In genomic region chr2:81196383-81196851, GRCh38 we compare ENCODE assay signal across 32 cellular contexts.
"Had no signal": no experiment of that assay in that cellular context is flagged by ENCODE, and none has a peak within 500 bp of the region (broad histone marks: within the 10 kb centered on the region; RNA-seq: fewer than 3 reads in every experiment).

No MANE protein-coding gene starts in this region.

- H3K4me1 ChIP-seq: esophagus squamous epithelium, gastroesophageal sphincter had no signal

- H3K27me3 ChIP-seq: esophagus squamous epithelium, gastroesophageal sphincter had no signal

- H3K27ac ChIP-seq: coronary artery, dorsolateral prefrontal cortex, esophagus squamous epithelium, gastroesophageal sphincter, WERI-Rb-1 had no signal

- H3K4me1 Mint-ChIP-seq: activated CD4-positive, alpha-beta T cell treated with anti-CD3 and anti-CD28 coated beads for 36 hours; activated CD4-positive, alpha-beta T cell treated with anti-CD3 and anti-CD28 coated beads, Interleukin-2, amount 10 ng/mL, durations not matched to agents 24 days and 14 days; activated CD8-positive, alpha-beta memory T cell treated with anti-CD3 and anti-CD28 coated beads, Interleukin-2, amount 10 ng/mL, durations not matched to agents 7 days and 5 days; T-helper 17 cell had no signal

- H3K9me3 Mint-ChIP-seq: activated CD4-positive, alpha-beta T cell treated with anti-CD3 and anti-CD28 coated beads, Interleukin-2, amount 10 ng/mL, durations not matched to agents 24 days and 14 days had no signal

- FAIRE-seq: astrocyte had no signal

- ATAC-seq: activated CD4-positive, alpha-beta T cell treated with anti-CD3 and anti-CD28 coated beads for 36 hours; activated CD8-positive, alpha-beta memory T cell treated with anti-CD3 and anti-CD28 coated beads, Interleukin-2, amount 10 ng/mL, durations not matched to agents 7 days and 5 days; activated CD8-positive, alpha-beta T cell treated with anti-CD3 and anti-CD28 coated beads, Interleukin-2, amount 10 ng/mL, durations not matched to agents 7 days and 5 days; effector memory CD8-positive, alpha-beta T cell; gastroesophageal sphincter; T-helper 17 cell had no signal

- H3K4me3 ChIP-seq: coronary artery, dorsolateral prefrontal cortex, esophagus squamous epithelium, gastroesophageal sphincter had no signal

- H3K36me3 ChIP-seq: esophagus squamous epithelium, gastroesophageal sphincter, WERI-Rb-1 had no signal

- DNase-seq: activated CD4-positive, alpha-beta memory T cell treated with anti-CD3 and anti-CD28 coated beads for 36 hours; activated CD4-positive, alpha-beta T cell treated with anti-CD3 and anti-CD28 coated beads for 36 hours; activated CD4-positive, alpha-beta T cell treated with anti-CD3 and anti-CD28 coated beads, Interleukin-2, amount 10 ng/mL, durations not matched to agents 24 days and 14 days; activated CD4-positive, CD25-positive, alpha-beta regulatory T cell; activated CD4-positive, CD25-positive, alpha-beta regulatory T cell treated with anti-CD3 and anti-CD28 coated beads, Interleukin-2, amount 50 U/mL, for 72 hours; activated CD8-positive, alpha-beta memory T cell treated with anti-CD3 and anti-CD28 coated beads, Interleukin-2, amount 10 ng/mL, durations not matched to agents 7 days and 5 days; activated CD8-positive, alpha-beta memory T cell treated with anti-CD3 and anti-CD28 coated beads, Interleukin-2, amount 50 U/mL, for 4 hours; activated CD8-positive, alpha-beta T cell treated with anti-CD3 and anti-CD28 coated beads, Interleukin-2, amount 10 ng/mL, durations not matched to agents 7 days and 5 days; activated gamma-delta T cell treated with Interleukin-2 at 50 U/mL for 16 hours; activated naive CD4-positive, alpha-beta T cell treated with anti-CD3 and anti-CD28 coated beads, Interleukin-2, amount 50 U/mL, for 16 hours; activated naive CD4-positive, alpha-beta T cell treated with Interleukin-2 at 50 U/mL for 16 hours; activated T-cell treated with anti-CD3 and anti-CD28 coated beads, Interleukin-2, amount 50 U/mL, for 1 hour; activated T-cell treated with anti-CD3 and anti-CD28 coated beads, Interleukin-2, amount 50 U/mL, for 48 hours; amniotic stem cell; anterior cingulate cortex; caudate nucleus; effector memory CD8-positive, alpha-beta T cell; erythroblast; esophagus squamous epithelium; foreskin melanocyte; T-helper 17 cell; T1000; WERI-Rb-1 had no signal

- H3K4me3 Mint-ChIP-seq: activated CD4-positive, alpha-beta memory T cell treated with anti-CD3 and anti-CD28 coated beads for 36 hours; activated CD4-positive, alpha-beta T cell treated with anti-CD3 and anti-CD28 coated beads for 36 hours; activated CD4-positive, alpha-beta T cell treated with anti-CD3 and anti-CD28 coated beads, Interleukin-2, amount 10 ng/mL, durations not matched to agents 24 days and 14 days; activated CD8-positive, alpha-beta memory T cell treated with anti-CD3 and anti-CD28 coated beads, Interleukin-2, amount 10 ng/mL, durations not matched to agents 7 days and 5 days; activated CD8-positive, alpha-beta T cell treated with anti-CD3 and anti-CD28 coated beads, Interleukin-2, amount 10 ng/mL, durations not matched to agents 7 days and 5 days; activated naive CD8-positive, alpha-beta T cell; activated T-helper 1 cell treated with anti-CD3 and anti-CD28 coated beads, Interleukin-12 subunit alpha, Interleukin-12 subunit beta, Interleukin-2, Interleukin-4 antibody, amounts not matched to agents 30 ng/mL and 10 ng/mL and 1 ng/mL, durations not matched to agents 14 hours and 24 hours and 36 hours; dendritic cell treated with granulocyte-macrophage colony-stimulating factor and Interleukin-4, amounts not matched to agents 40 ng/mL and 50 ng/mL, for 4 days; effector memory CD8-positive, alpha-beta T cell; T-helper 17 cell; T-helper 2 cell treated with Interferon-gamma antibody and Interleukin-4, amounts not matched to agents 5 μg/mL and 100 μg/mL, for 36 hours had no signal

- H3K27ac Mint-ChIP-seq: activated CD4-positive, alpha-beta memory T cell treated with anti-CD3 and anti-CD28 coated beads for 36 hours; activated CD4-positive, alpha-beta T cell treated with anti-CD3 and anti-CD28 coated beads for 36 hours; activated CD4-positive, alpha-beta T cell treated with anti-CD3 and anti-CD28 coated beads, Interleukin-2, amount 10 ng/mL, durations not matched to agents 24 days and 14 days; activated CD8-positive, alpha-beta memory T cell treated with anti-CD3 and anti-CD28 coated beads, Interleukin-2, amount 10 ng/mL, durations not matched to agents 7 days and 5 days; activated CD8-positive, alpha-beta T cell treated with anti-CD3 and anti-CD28 coated beads, Interleukin-2, amount 10 ng/mL, durations not matched to agents 7 days and 5 days; activated naive CD8-positive, alpha-beta T cell; activated T-helper 1 cell treated with anti-CD3 and anti-CD28 coated beads, Interleukin-12 subunit alpha, Interleukin-12 subunit beta, Interleukin-2, Interleukin-4 antibody, amounts not matched to agents 30 ng/mL and 10 ng/mL and 1 ng/mL, durations not matched to agents 14 hours and 24 hours and 36 hours; activated T-helper 2 cell treated with anti-CD3 and anti-CD28 coated beads, Interferon-gamma antibody, Interleukin-2, Interleukin-4, amounts not matched to agents 10 μg/mL and 5 μg/mL and 100 μg/mL, durations not matched to agents 14 hours and 24 hours and 36 hours; dendritic cell treated with granulocyte-macrophage colony-stimulating factor and Interleukin-4, amounts not matched to agents 40 ng/mL and 50 ng/mL, for 4 days; effector memory CD8-positive, alpha-beta T cell; T-helper 17 cell; T-helper 2 cell treated with Interferon-gamma antibody and Interleukin-4, amounts not matched to agents 5 μg/mL and 100 μg/mL, for 36 hours had no signal

- H3K27me3 Mint-ChIP-seq: activated CD4-positive, alpha-beta memory T cell treated with anti-CD3 and anti-CD28 coated beads for 36 hours; activated CD4-positive, alpha-beta T cell treated with anti-CD3 and anti-CD28 coated beads for 36 hours; activated CD4-positive, alpha-beta T cell treated with anti-CD3 and anti-CD28 coated beads, Interleukin-2, amount 10 ng/mL, durations not matched to agents 24 days and 14 days; activated CD8-positive, alpha-beta memory T cell treated with anti-CD3 and anti-CD28 coated beads, Interleukin-2, amount 10 ng/mL, durations not matched to agents 7 days and 5 days; activated naive CD8-positive, alpha-beta T cell; dendritic cell treated with granulocyte-macrophage colony-stimulating factor and Interleukin-4, amounts not matched to agents 40 ng/mL and 50 ng/mL, for 4 days; effector memory CD8-positive, alpha-beta T cell; T-helper 17 cell had no signal

- H3K36me3 Mint-ChIP-seq: activated CD8-positive, alpha-beta memory T cell treated with anti-CD3 and anti-CD28 coated beads, Interleukin-2, amount 10 ng/mL, durations not matched to agents 7 days and 5 days; activated naive CD8-positive, alpha-beta T cell had no signal
